ENCODE assay signal across 18 cellular contexts in genomic region chr11:93732237-93732892, GRCh38. TPM values are rescaled to one million over a fixed set of nuclear protein-coding genes. Genes with fewer than 3 reads are reported as not detected.
DNase-seq lines count a peak whose midpoint lies in the region; ATAC-seq and TF ChIP-seq lines count a peak whose summit lies in the region.
"Had no signal": no experiment of that assay in that cellular context is flagged by ENCODE, and none has a peak within 500 bp of the region (broad histone marks: within the 10 kb centered on the region; RNA-seq: fewer than 3 reads in every experiment).

No MANE protein-coding gene starts in this region.

- DNase-seq in DMS53 treated with DMSO at 0.1 percent for 48 hours (lab: John Stamatoyannopoulos, UW; ENCODE audit: unreplicated experiment), result peak; percentile 15
- DNase-seq in IMR-90, result no peak
- no peak for DNase-seq in activated naive CD8-positive, alpha-beta T cell treated with anti-CD3 and anti-CD28 coated beads for 36 hours
- no peak for DNase-seq in naive thymus-derived CD8-positive, alpha-beta T cell
- DNase-seq in GM19238 (ENCODE audit: insufficient read length, low spot score), result no peak
- DNase-seq: activated B cell treated with CpG ODN at 0.5 μM for 24 hours; activated T-cell treated with anti-CD3 and anti-CD28 coated beads, Interleukin-2, amount 50 U/mL, for 4 hours; amniotic stem cell; C1 segment of cervical spinal cord; foreskin melanocyte; MG63; naive B cell; NCI-H1930; NCI-H526; PC-3; SW 1271 had no signal

- no peak for TF ChIP-seq POLR2A in IMR-90 (IDR thresholded peaks at IDR 0.05; ENCODE audit: low read depth, low read length)

- H3K9ac ChIP-seq in IMR-90 (ENCODE audit: low read depth, low read length), result no peak overlapping the region

- no peak overlapping the region for H3K4me2 ChIP-seq in IMR-90 (ENCODE audit: low read depth, low read length)

- WGBS in IMR-90 (ENCODE audit: extremely low coverage in 2 of 2, insufficient read length in 1 of 2), 2 experiments, result 80% methylated on average over 1 of the region's 4 CpGs; no CpG with 5 or more reads in 1 of the 2 experiments

- H2BK20ac ChIP-seq in IMR-90 (ENCODE audit: low read depth, low read length), result no peak overlapping the region

- no peak overlapping the region for H3K4ac ChIP-seq in IMR-90 (ENCODE audit: low read depth, low read length)

- H3K36me3 ChIP-seq in IMR-90 (ENCODE audit: control insufficient read depth, insufficient read depth, low read length), result peaks cover 43% of the 10 kb centered on the region

- H3K27ac ChIP-seq in IMR-90 (ENCODE audit: insufficient read depth, low read length), result no peak overlapping the region

- in situ Hi-C loops in IMR-90 (cut with MboI; ENCODE audit: low sequenced_read_pairs), result loop anchor here (10.0 kb wide), 1 partner anchor 402 kb away; no protein-coding TSS in a partner anchor

- no peaks in the 10 kb centered on the region for H3K27me3 ChIP-seq in IMR-90 (ENCODE audit: control insufficient read depth, insufficient read depth, low read length)
- H3K27me3 ChIP-seq: MG63 had no signal

- no peak overlapping the region for H4K5ac ChIP-seq in IMR-90 (ENCODE audit: low read depth, low read length)

- no peak for TF ChIP-seq RAD21 in IMR-90 (IDR thresholded peaks at IDR 0.05; ENCODE audit: low read length)

- peaks cover 44% of the 10 kb centered on the region for H3K4me1 Mint-ChIP-seq in activated naive CD8-positive, alpha-beta T cell treated with anti-CD3 and anti-CD28 coated beads for 36 hours
- peaks cover 12 to 49% (median 35%) of the 10 kb centered on the region in 4 donors for H3K4me1 Mint-ChIP-seq in naive thymus-derived CD8-positive, alpha-beta T cell

- BruUV-seq in IMR-90 (replicated peaks; lab: Mats Ljungman, UMichigan), result no TSS peak

- H3K36me3 Mint-ChIP-seq in activated naive CD8-positive, alpha-beta T cell treated with anti-CD3 and anti-CD28 coated beads for 36 hours, result peaks cover 68% of the 10 kb centered on the region
- H3K36me3 Mint-ChIP-seq in naive thymus-derived CD8-positive, alpha-beta T cell, result peaks cover 0 to 98% (median 33%) of the 10 kb centered on the region in 3 donors

- no peak overlapping the region for H2AK5ac ChIP-seq in IMR-90 (ENCODE audit: low read depth, low read length)

- intact Hi-C loops in IMR-90 (cut with micrococcal nuclease), result no loop called here

- dilution Hi-C loops in IMR-90 (cut with HindIII; ENCODE audit: low sequenced_read_pairs, unreplicated experiment), result no loop called here

- H3K27ac Mint-ChIP-seq in activated naive CD8-positive, alpha-beta T cell treated with anti-CD3 and anti-CD28 coated beads for 36 hours, result peak overlapping the region; percentile 56
- H3K27ac Mint-ChIP-seq in naive thymus-derived CD8-positive, alpha-beta T cell, result peak overlapping the region in 6 of 10 donors; percentile 7 to 49 (median 38)

- TF ChIP-seq CTCF in IMR-90 (conservative IDR thresholded peaks at IDR 0.05; ENCODE audit: low read depth, low read length), result no peak

- H3K23ac ChIP-seq in IMR-90 (ENCODE audit: low read depth, low read length), result peak overlapping the region; percentile 45; the same call in 1 of the 2 replicates

- H4K8ac ChIP-seq in IMR-90 (ENCODE audit: low read depth in 2 of 2, low read length in 2 of 2), result no peak overlapping the region

- H3K79me1 ChIP-seq in IMR-90 (ENCODE audit: low read depth in 1 of 2, low read length in 2 of 2), result peaks cover 11 to 33% of the 10 kb centered on the region in 2 experiments; a peak in 2 of 4 replicates

- H2BK5ac ChIP-seq in IMR-90 (ENCODE audit: low read depth, low read length, poor library complexity, severe bottlenecking), result no peak overlapping the region

- no peak overlapping the region for H2BK120ac ChIP-seq in IMR-90 (ENCODE audit: low read depth, low read length)

- no peak overlapping the region for H2AK9ac ChIP-seq in IMR-90 (replicated peaks; ENCODE audit: low read depth, low read length, poor library complexity)

- H3K4me1 ChIP-seq in IMR-90 (ENCODE audit: control insufficient read depth, insufficient read depth, low read length), result peaks cover 15% of the 10 kb centered on the region

- no peaks in the 10 kb centered on the region for H3K9me3 Mint-ChIP-seq in activated naive CD8-positive, alpha-beta T cell treated with anti-CD3 and anti-CD28 coated beads for 36 hours
- H3K9me3 Mint-ChIP-seq in naive thymus-derived CD8-positive, alpha-beta T cell, result no peaks in the 10 kb centered on the region
- H3K9me3 Mint-ChIP-seq: activated B cell treated with CpG ODN at 0.5 μM for 24 hours; activated T-cell treated with anti-CD3 and anti-CD28 coated beads, Interleukin-2, amount 50 U/mL, for 4 hours; naive B cell had no signal

- no peak overlapping the region for H3K4me3 Mint-ChIP-seq in activated naive CD8-positive, alpha-beta T cell treated with anti-CD3 and anti-CD28 coated beads for 36 hours
- no peak overlapping the region for H3K4me3 Mint-ChIP-seq in naive thymus-derived CD8-positive, alpha-beta T cell
- H3K4me3 Mint-ChIP-seq: activated B cell treated with CpG ODN at 0.5 μM for 24 hours, naive B cell had no signal

- H4K91ac ChIP-seq in IMR-90 (ENCODE audit: insufficient read depth, low read depth, low read length), result no peak overlapping the region

- no peak overlapping the region for H3K14ac ChIP-seq in IMR-90 (replicated peaks; ENCODE audit: low read depth, low read length)

- H3K9me3 ChIP-seq in IMR-90 (ENCODE audit: control insufficient read depth, insufficient read depth, low read length), result no peaks in the 10 kb centered on the region
- H3K9me3 ChIP-seq: MG63 had no signal

- H3K56ac ChIP-seq in IMR-90 (ENCODE audit: extremely low read depth, insufficient read depth, low read length), result no peak overlapping the region

- peaks cover 78% of the 10 kb centered on the region for H4K20me1 ChIP-seq in IMR-90 (ENCODE audit: insufficient read depth, low read length)

- H3K27me3 Mint-ChIP-seq in activated naive CD8-positive, alpha-beta T cell treated with anti-CD3 and anti-CD28 coated beads for 36 hours, result no peaks in the 10 kb centered on the region
- no peaks in the 10 kb centered on the region for H3K27me3 Mint-ChIP-seq in naive thymus-derived CD8-positive, alpha-beta T cell
- H3K27me3 Mint-ChIP-seq: activated B cell treated with CpG ODN at 0.5 μM for 24 hours, naive B cell had no signal

- H3K9me1 ChIP-seq in IMR-90 (ENCODE audit: insufficient read depth, low read length), result no peaks in the 10 kb centered on the region; the same call in 1 of the 2 replicates

- H2AFZ ChIP-seq in IMR-90 (replicated peaks; ENCODE audit: low read length, poor library complexity), result no peak overlapping the region

- POLR2A ChIA-PET in IMR-90 (lab: Charles Lee; ENCODE audit: unreplicated experiment), result interaction anchor here (2.5 kb wide), 1 partner anchor 9 kb away, joined by 8 read pairs; the partner anchor contains the start of genes C11orf54 and TAF1D
- POLR2A ChIA-PET in naive thymus-derived CD8-positive, alpha-beta T cell (lab: Charles Lee), result interaction anchor here (3.7 kb wide), 1 partner anchor 8 kb away, joined by 21 read pairs; the partner anchor contains the start of genes C11orf54 and TAF1D

- H2BK15ac ChIP-seq in IMR-90 (ENCODE audit: low read depth, low read length), result no peak overlapping the region

- CTCF ChIA-PET in IMR-90 (lab: Yijun Ruan, JAX), result interaction anchor here (0.6 to 1.0 kb wide), 2 partner anchors 9 to 1242 kb away, joined by 3 read pairs; partner anchors contain the start of genes C11orf54 and TAF1D

- H3K18ac ChIP-seq in IMR-90 (ENCODE audit: low read depth, low read length), result no peak overlapping the region

- H3K4me3 ChIP-seq in IMR-90 (ENCODE audit: insufficient read depth, low read depth, low read length), result no peak overlapping the region
- H3K4me3 ChIP-seq: MG63 had no signal

- ATAC-seq in IMR-90 (ENCODE audit: low read depth) (no peak), GM18519 (IDR thresholded peaks at IDR 0.05; ENCODE audit: low FRiP score, unreplicated experiment) (no peak), HG03139 (IDR thresholded peaks at IDR 0.05; ENCODE audit: unreplicated experiment) (no peak)
- no peak for ATAC-seq in naive thymus-derived CD8-positive, alpha-beta T cell
- ATAC-seq: activated T-cell treated with anti-CD3 and anti-CD28 coated beads, Interleukin-2, amount 50 U/mL, for 4 hours; PC-3 had no signal

TF ChIP-seq in IMR-90, 13 proteins besides CTCF, POLR2A, EP300 and RAD21 (continues in another document):
- TF ChIP-seq MXI1 (IDR thresholded peaks at IDR 0.05; ENCODE audit: borderline replicate concordance, low read depth, low read length) (no peak), CEBPB (IDR thresholded peaks at IDR 0.05; ENCODE audit: low read depth, low read length) (no peak)

RNA-seq across cellular contexts. Expression of gene TAF1D, which starts 8.9 kb away (rescaled TPM):
- 56.8 and 147 TPM in 2 replicates for total RNA-seq in IMR-90 (2012; rRNA removed)
- 94.8 and 133 TPM in 2 replicates for polyA plus RNA-seq in IMR-90 (2012; rRNA removed)
- 3.9 and 11.3 TPM in 2 replicates for polyA plus RNA-seq in IMR-90 (2012; cell fraction: cytosol; rRNA removed)
- polyA plus RNA-seq in IMR-90 (2012; cell fraction: nucleus; rRNA removed; ENCODE audit: low replicate concordance), result 30.6 and 222 TPM in 2 replicates
- total RNA-seq in activated naive CD8-positive, alpha-beta T cell treated with anti-CD3 and anti-CD28 coated beads for 36 hours, result 100 to 1,000 TPM; 314 to 324 TPM
- 100 to 1,000 TPM; 210 to 215 TPM for total RNA-seq in naive thymus-derived CD8-positive, alpha-beta T cell
- 10 to 100 TPM; 22.3 to 25.3 (median 22.4) TPM for polyA plus RNA-seq in naive thymus-derived CD8-positive, alpha-beta T cell

RNA-seq across cellular contexts. Expression of gene C11orf54, which starts 9.1 kb away (rescaled TPM):
- total RNA-seq in IMR-90 (2012; rRNA removed), result 16.0 and 21.4 TPM in 2 replicates
- 9.1 and 13.7 TPM in 2 replicates for polyA plus RNA-seq in IMR-90 (2012; rRNA removed)
- 1.7 and 3.9 TPM in 2 replicates for polyA plus RNA-seq in IMR-90 (2012; cell fraction: cytosol; rRNA removed)
- polyA plus RNA-seq in IMR-90 (2012; cell fraction: nucleus; rRNA removed; ENCODE audit: low replicate concordance), result 1.3 and 19.1 TPM in 2 replicates
- total RNA-seq in activated naive CD8-positive, alpha-beta T cell treated with anti-CD3 and anti-CD28 coated beads for 36 hours, result 10 to 100 TPM; 12.7 to 14.5 TPM
- total RNA-seq in naive thymus-derived CD8-positive, alpha-beta T cell, result 10 to 100 TPM; 45.9 to 49.2 TPM
- polyA plus RNA-seq in naive thymus-derived CD8-positive, alpha-beta T cell, result 10 to 100 TPM; 18.7 to 21.6 (median 19.4) TPM

RNA-seq across cellular contexts. Expression of gene MED17, which starts 51.7 kb away (rescaled TPM):
- 23.3 and 34.7 TPM in 2 replicates for total RNA-seq in IMR-90 (2012; rRNA removed)
- 16.8 and 20.0 TPM in 2 replicates for polyA plus RNA-seq in IMR-90 (2012; rRNA removed)
- polyA plus RNA-seq in IMR-90 (2012; cell fraction: cytosol; rRNA removed), result 7.7 and 7.9 TPM in 2 replicates
- polyA plus RNA-seq in IMR-90 (2012; cell fraction: nucleus; rRNA removed; ENCODE audit: low replicate concordance), result 23.9 and 39.7 TPM in 2 replicates
- 10 to 100 TPM; 30.8 to 33.2 TPM for total RNA-seq in activated naive CD8-positive, alpha-beta T cell treated with anti-CD3 and anti-CD28 coated beads for 36 hours
- total RNA-seq in naive thymus-derived CD8-positive, alpha-beta T cell, result 10 to 100 TPM; 61.7 to 62.2 TPM
- 10 to 100 TPM in 2 of 3 donors, 1 to 10 TPM in 1; 7.7 to 20.0 (median 17.1) TPM for polyA plus RNA-seq in naive thymus-derived CD8-positive, alpha-beta T cell
